ENCODE assay signal across 15 cellular contexts in the genomic region with DNA sequence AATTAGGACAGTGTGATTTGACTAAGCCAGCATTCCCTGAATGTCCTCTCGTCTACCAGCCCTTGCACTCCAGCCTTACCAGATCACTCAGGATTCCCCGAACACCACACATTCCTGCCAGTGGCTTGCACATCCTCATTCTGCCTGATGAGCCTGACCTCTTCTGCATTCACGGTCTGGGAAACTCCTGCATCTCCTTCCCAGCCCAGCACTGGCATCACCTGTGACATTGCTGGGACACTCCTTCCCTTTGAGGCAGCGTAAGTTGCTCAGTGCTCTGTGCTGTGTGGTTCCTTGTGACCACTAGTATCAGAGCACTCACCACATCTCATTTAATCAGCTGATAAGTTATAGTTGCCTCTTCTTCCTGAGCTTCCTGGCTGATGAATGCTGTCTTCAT. TPM values are rescaled to one million over a fixed set of nuclear protein-coding genes. Genes with fewer than 3 reads are reported as not detected.
DNase-seq lines count a peak whose midpoint lies in the region; ATAC-seq and TF ChIP-seq lines count a peak whose summit lies in the region.
"Had no signal": no experiment of that assay in that cellular context is flagged by ENCODE, and none has a peak within 500 bp of the region (broad histone marks: within the 10 kb centered on the region; RNA-seq: fewer than 3 reads in every experiment).

No MANE protein-coding gene starts in this region.

- TF ChIP-seq POLR2A in IMR-90 (IDR thresholded peaks at IDR 0.05; ENCODE audit: low read depth, low read length) (no peak), breast epithelium (IDR thresholded peaks at IDR 0.05) (no peak)

- H4K91ac ChIP-seq in IMR-90 (ENCODE audit: insufficient read depth, low read depth, low read length), result no peak overlapping the region

- peaks cover 66% of the 10 kb centered on the region for H3K4me1 Mint-ChIP-seq in activated CD4-positive, alpha-beta T cell treated with anti-CD3 and anti-CD28 coated beads, Interleukin-2, amount 10 ng/mL, durations not matched to agents 24 days and 14 days
- peaks cover 81% of the 10 kb centered on the region for H3K4me1 Mint-ChIP-seq in stimulated activated memory B cell treated with anti-CD40 and anti-IgM and Interleukin-4, amounts not matched to agents 10 μg/mL and 1 μg/mL and 100 μg/mL, for 72 hours
- H3K4me1 Mint-ChIP-seq: H9 had no signal

- H3K56ac ChIP-seq in IMR-90 (ENCODE audit: extremely low read depth, insufficient read depth, low read length), result no peak overlapping the region

- peaks cover 33% of the 10 kb centered on the region for H3K36me3 Mint-ChIP-seq in activated CD4-positive, alpha-beta T cell treated with anti-CD3 and anti-CD28 coated beads, Interleukin-2, amount 10 ng/mL, durations not matched to agents 24 days and 14 days (ENCODE audit: low read depth)
- H3K36me3 Mint-ChIP-seq in stimulated activated memory B cell treated with anti-CD40 and anti-IgM and Interleukin-4, amounts not matched to agents 10 μg/mL and 1 μg/mL and 100 μg/mL, for 72 hours, result no peaks in the 10 kb centered on the region

- dilution Hi-C loops in IMR-90 (cut with HindIII; ENCODE audit: low sequenced_read_pairs, unreplicated experiment), result no loop called here

- no peak overlapping the region for H3K27ac ChIP-seq in IMR-90 (ENCODE audit: insufficient read depth, low read length)
- H3K27ac ChIP-seq in breast epithelium, result no peak overlapping the region
- H3K27ac ChIP-seq: heart left ventricle, KMS-11 had no signal

- WGBS in IMR-90 (ENCODE audit: extremely low coverage in 2 of 2, insufficient read length in 1 of 2), 2 experiments, result 75% methylated on average over 2 of the region's 4 CpGs; no CpG with 5 or more reads in 1 of the 2 experiments

- H4K8ac ChIP-seq in IMR-90 (ENCODE audit: low read depth in 2 of 2, low read length in 2 of 2), result no peak overlapping the region

- H3K18ac ChIP-seq in IMR-90 (ENCODE audit: low read depth, low read length), result no peak overlapping the region; the same call in 1 of the 2 replicates

- no TSS peak for BruUV-seq in IMR-90 (replicated peaks; lab: Mats Ljungman, UMichigan)

- no peaks in the 10 kb centered on the region for H3K9me3 Mint-ChIP-seq in activated CD4-positive, alpha-beta T cell treated with anti-CD3 and anti-CD28 coated beads, Interleukin-2, amount 10 ng/mL, durations not matched to agents 24 days and 14 days
- no peaks in the 10 kb centered on the region for H3K9me3 Mint-ChIP-seq in stimulated activated memory B cell treated with anti-CD40 and anti-IgM and Interleukin-4, amounts not matched to agents 10 μg/mL and 1 μg/mL and 100 μg/mL, for 72 hours
- H3K9me3 Mint-ChIP-seq: H9 had no signal

- H3K4me1 ChIP-seq in IMR-90 (ENCODE audit: control insufficient read depth, insufficient read depth, low read length) (peaks cover 15% of the 10 kb centered on the region), adipocyte (ENCODE audit: control insufficient read depth, insufficient read depth, low read length) (peaks cover 20% of the 10 kb centered on the region), breast epithelium (no peaks in the 10 kb centered on the region)

- H2BK120ac ChIP-seq in IMR-90 (ENCODE audit: low read depth, low read length), result 0 out of 2 replicates have a peak overlapping the region, but pooled peaks have one; percentile 0

- peaks cover 10% of the 10 kb centered on the region for H3K9me1 ChIP-seq in IMR-90 (ENCODE audit: insufficient read depth, low read length)

- no peaks in the 10 kb centered on the region; the same call in 1 of the 2 replicates for H4K20me1 ChIP-seq in IMR-90 (ENCODE audit: insufficient read depth, low read length)

- no peak for TF ChIP-seq CTCF in IMR-90 (conservative IDR thresholded peaks at IDR 0.05; ENCODE audit: low read depth, low read length)
- TF ChIP-seq CTCF in breast epithelium (IDR thresholded peaks at IDR 0.05), result no peak

- no peak overlapping the region for H3K4me2 ChIP-seq in IMR-90 (ENCODE audit: low read depth, low read length)
- H3K4me2 ChIP-seq: KMS-11 had no signal

- H2BK20ac ChIP-seq in IMR-90 (ENCODE audit: low read depth, low read length), result no peak overlapping the region

- 0 out of 2 replicates have a peak overlapping the region, but pooled peaks have one; percentile 19 for H3K14ac ChIP-seq in IMR-90 (replicated peaks; ENCODE audit: low read depth, low read length)

- H3K4me3 Mint-ChIP-seq in activated CD4-positive, alpha-beta T cell treated with anti-CD3 and anti-CD28 coated beads, Interleukin-2, amount 10 ng/mL, durations not matched to agents 24 days and 14 days, result peak overlapping the region; percentile 26
- no peak overlapping the region for H3K4me3 Mint-ChIP-seq in stimulated activated memory B cell treated with anti-CD40 and anti-IgM and Interleukin-4, amounts not matched to agents 10 μg/mL and 1 μg/mL and 100 μg/mL, for 72 hours
- H3K4me3 Mint-ChIP-seq: H9 had no signal

- no peak overlapping the region for H2AK5ac ChIP-seq in IMR-90 (ENCODE audit: low read depth, low read length)

- H3K9me3 ChIP-seq in IMR-90 (ENCODE audit: control insufficient read depth, insufficient read depth, low read length), result no peaks in the 10 kb centered on the region
- no peaks in the 10 kb centered on the region for H3K9me3 ChIP-seq in adipocyte (ENCODE audit: control insufficient read depth, low read length)
- no peaks in the 10 kb centered on the region for H3K9me3 ChIP-seq in breast epithelium
- H3K9me3 ChIP-seq: heart left ventricle had no signal

- H3K27me3 ChIP-seq in IMR-90 (ENCODE audit: control insufficient read depth, insufficient read depth, low read length), result no peaks in the 10 kb centered on the region
- no peaks in the 10 kb centered on the region for H3K27me3 ChIP-seq in adipocyte (replicated peaks; ENCODE audit: control insufficient read depth, insufficient read depth, low read length)
- H3K27me3 ChIP-seq in breast epithelium, result no peaks in the 10 kb centered on the region
- H3K27me3 ChIP-seq: heart left ventricle had no signal

- in situ Hi-C loops in IMR-90 (cut with MboI; ENCODE audit: low sequenced_read_pairs), result no loop called here

- POLR2A ChIA-PET in IMR-90 (lab: Charles Lee; ENCODE audit: unreplicated experiment), result no interaction called here

- intact Hi-C loops in activated CD4-positive, alpha-beta T cell treated with anti-CD3 and anti-CD28 coated beads, Interleukin-2, amount 10 ng/mL, durations not matched to agents 24 days and 14 days (cut with micrococcal nuclease), result no loop called here
- intact Hi-C loops in IMR-90 (cut with micrococcal nuclease), result no loop called here
- intact Hi-C loops in breast epithelium (cut with DNase I; ENCODE audit: low total_unique reads), result no loop called here

- H3K9ac ChIP-seq in IMR-90 (ENCODE audit: low read depth, low read length) (no peak overlapping the region), adipocyte (ENCODE audit: low read length) (no peak overlapping the region)
- H3K9ac ChIP-seq: KMS-11 had no signal

- no peak for TF ChIP-seq RAD21 in IMR-90 (IDR thresholded peaks at IDR 0.05; ENCODE audit: low read length)

- DNase-seq in activated CD4-positive, alpha-beta T cell treated with anti-CD3 and anti-CD28 coated beads, Interleukin-2, amount 10 ng/mL, durations not matched to agents 24 days and 14 days, result peak; percentile 53
- no peak for DNase-seq in activated CD4-positive, alpha-beta T cell treated with anti-CD3 and anti-CD28 coated beads for 1 hour
- no peak for DNase-seq in IMR-90
- DNase-seq in adipocyte (ENCODE audit: low read depth), result peak; percentile 45
- DNase-seq in breast epithelium (ENCODE audit: low spot score in 2 of 2), result no peak
- no peak for DNase-seq in GDM1 (lab: John Stamatoyannopoulos, UW)
- no peak for DNase-seq in NCI-H2107 (lab: John Stamatoyannopoulos, UW)
- DNase-seq: amygdala, H9, heart left ventricle, NCI-H2171 treated with DMSO at 0.1 percent for 48 hours had no signal

- no peak overlapping the region for H3K4me3 ChIP-seq in IMR-90 (ENCODE audit: insufficient read depth, low read depth, low read length)
- H3K4me3 ChIP-seq in adipocyte (ENCODE audit: low read length), result no peak overlapping the region
- H3K4me3 ChIP-seq in breast epithelium, result no peak overlapping the region
- H3K4me3 ChIP-seq: heart left ventricle, lung had no signal

- H3K4ac ChIP-seq in IMR-90 (ENCODE audit: low read depth, low read length), result no peak overlapping the region

- H3K27ac Mint-ChIP-seq in activated CD4-positive, alpha-beta T cell treated with anti-CD3 and anti-CD28 coated beads, Interleukin-2, amount 10 ng/mL, durations not matched to agents 24 days and 14 days, result peak overlapping the region; percentile 55
- peak overlapping the region; percentile 30 for H3K27ac Mint-ChIP-seq in stimulated activated memory B cell treated with anti-CD40 and anti-IgM and Interleukin-4, amounts not matched to agents 10 μg/mL and 1 μg/mL and 100 μg/mL, for 72 hours

- no peak overlapping the region for H2AK9ac ChIP-seq in IMR-90 (replicated peaks; ENCODE audit: low read depth, low read length, poor library complexity)

- H3K36me3 ChIP-seq in IMR-90 (ENCODE audit: control insufficient read depth, insufficient read depth, low read length) (0 out of 2 replicates have a peak, but pooled peaks cover 1% of the 10 kb centered on the region), adipocyte (ENCODE audit: control insufficient read depth, insufficient read depth, low read length, severe bottlenecking) (peaks cover 16% of the 10 kb centered on the region), breast epithelium (no peaks in the 10 kb centered on the region)

- ATAC-seq in IMR-90 (ENCODE audit: low read depth), result no peak
- no peak for ATAC-seq in stimulated activated memory B cell treated with anti-CD40 and anti-IgM and Interleukin-4, amounts not matched to agents 10 μg/mL and 1 μg/mL and 100 μg/mL, for 72 hours
- ATAC-seq: heart left ventricle, Right ventricle myocardium inferior had no signal

- peak overlapping the region; percentile 24; the same call in 1 of the 2 replicates for H3K23ac ChIP-seq in IMR-90 (ENCODE audit: low read depth, low read length)

- no peak overlapping the region for H2BK5ac ChIP-seq in IMR-90 (ENCODE audit: low read depth, low read length, poor library complexity, severe bottlenecking)

- CTCF ChIA-PET in IMR-90 (lab: Yijun Ruan, JAX), result interaction anchor here (1.3 kb wide), 1 partner anchor 14 kb away, joined by 4 read pairs; no protein-coding TSS in a partner anchor

- H2BK15ac ChIP-seq in IMR-90 (ENCODE audit: low read depth, low read length), result no peak overlapping the region

- H2AFZ ChIP-seq in IMR-90 (replicated peaks; ENCODE audit: low read length, poor library complexity), result no peak overlapping the region

- H3K79me1 ChIP-seq in IMR-90 (ENCODE audit: low read depth in 1 of 2, low read length in 2 of 2), result peaks cover 7 to 22% of the 10 kb centered on the region in 2 experiments; a peak in 3 of 4 replicates

- H4K5ac ChIP-seq in IMR-90 (ENCODE audit: low read depth, low read length), result no peak overlapping the region

- H3K27me3 Mint-ChIP-seq in activated CD4-positive, alpha-beta T cell treated with anti-CD3 and anti-CD28 coated beads, Interleukin-2, amount 10 ng/mL, durations not matched to agents 24 days and 14 days, result no peaks in the 10 kb centered on the region
- H3K27me3 Mint-ChIP-seq in stimulated activated memory B cell treated with anti-CD40 and anti-IgM and Interleukin-4, amounts not matched to agents 10 μg/mL and 1 μg/mL and 100 μg/mL, for 72 hours, result no peaks in the 10 kb centered on the region

RNA-seq across cellular contexts. Expression of gene NCOA7, which starts 17.3 kb away (rescaled TPM):
- total RNA-seq in activated CD4-positive, alpha-beta T cell treated with anti-CD3 and anti-CD28 coated beads, Interleukin-2, amount 10 ng/mL, durations not matched to agents 24 days and 14 days, result 52.5 and 53.7 TPM in 2 replicates
- 12.9 and 17.2 TPM in 2 replicates for total RNA-seq in IMR-90 (2012; rRNA removed)
- 8.8 and 12.6 TPM in 2 replicates for polyA plus RNA-seq in IMR-90 (2012; rRNA removed)
- polyA plus RNA-seq in IMR-90 (2012; cell fraction: cytosol; rRNA removed), result 6.8 and 9.2 TPM in 2 replicates
- polyA plus RNA-seq in IMR-90 (2012; cell fraction: nucleus; rRNA removed; ENCODE audit: low replicate concordance), result 13.3 and 41.5 TPM in 2 replicates
- 10 to 100 TPM; 62.6 to 94.7 (median 82.4) TPM for total RNA-seq in breast epithelium

RNA-seq across cellular contexts. Expression of gene HEY2, which starts 58.6 kb away (rescaled TPM):
- total RNA-seq in activated CD4-positive, alpha-beta T cell treated with anti-CD3 and anti-CD28 coated beads, Interleukin-2, amount 10 ng/mL, durations not matched to agents 24 days and 14 days, result not detected in 2 replicates
- not detected in 2 replicates for total RNA-seq in IMR-90 (2012; rRNA removed)
- not detected in 2 replicates for polyA plus RNA-seq in IMR-90 (2012; rRNA removed)
- polyA plus RNA-seq in IMR-90 (2012; cell fraction: cytosol; rRNA removed), result not detected in 2 replicates
- polyA plus RNA-seq in IMR-90 (2012; cell fraction: nucleus; rRNA removed; ENCODE audit: low replicate concordance), result 0.03 and 0.05 TPM in 2 replicates
- 1 to 10 TPM; 2.3 to 8.2 (median 2.4) TPM for total RNA-seq in breast epithelium

Comparison
In these comparisons a context has a peak if more than half of its experiments do, and no peak if none do; other contexts are left out.
1. DNase-seq: peak in activated CD4-positive, alpha-beta T cell treated with anti-CD3 and anti-CD28 coated beads, Interleukin-2, amount 10 ng/mL, durations not matched to agents 24 days and 14 days (single experiment) and adipocyte (single experiment); none in activated CD4-positive, alpha-beta T cell treated with anti-CD3 and anti-CD28 coated beads for 1 hour (single experiment), IMR-90 (single experiment), breast epithelium (0 of 2), GDM1 (single experiment) and NCI-H2107 (single experiment).